9 cellular contexts compared by ENCODE assay signal in genomic region chr4:45989775-45990174, GRCh38.
"Had no signal": no experiment of that assay in that cellular context is flagged by ENCODE, and none has a peak within 500 bp of the region (broad histone marks: within the 10 kb centered on the region; RNA-seq: fewer than 3 reads in every experiment).

No MANE protein-coding gene starts in this region.

- H3K27ac ChIP-seq: GM23248, KMS-11 had no signal

- H3K4me2 ChIP-seq: KMS-11 had no signal

- H3K9ac ChIP-seq: GM23248, KMS-11 had no signal

- H3K4me3 ChIP-seq: GM23248 had no signal

- FAIRE-seq: H54, HTR-8/SVneo had no signal

- DNase-seq: GM23248, GOT3, H9, HCEC 1CT, Karpas-422, KBM-7 had no signal

- H2AFZ ChIP-seq: GM23248 had no signal
